Comparison of ENCODE assay signal across 15 cellular contexts in the genomic region with DNA sequence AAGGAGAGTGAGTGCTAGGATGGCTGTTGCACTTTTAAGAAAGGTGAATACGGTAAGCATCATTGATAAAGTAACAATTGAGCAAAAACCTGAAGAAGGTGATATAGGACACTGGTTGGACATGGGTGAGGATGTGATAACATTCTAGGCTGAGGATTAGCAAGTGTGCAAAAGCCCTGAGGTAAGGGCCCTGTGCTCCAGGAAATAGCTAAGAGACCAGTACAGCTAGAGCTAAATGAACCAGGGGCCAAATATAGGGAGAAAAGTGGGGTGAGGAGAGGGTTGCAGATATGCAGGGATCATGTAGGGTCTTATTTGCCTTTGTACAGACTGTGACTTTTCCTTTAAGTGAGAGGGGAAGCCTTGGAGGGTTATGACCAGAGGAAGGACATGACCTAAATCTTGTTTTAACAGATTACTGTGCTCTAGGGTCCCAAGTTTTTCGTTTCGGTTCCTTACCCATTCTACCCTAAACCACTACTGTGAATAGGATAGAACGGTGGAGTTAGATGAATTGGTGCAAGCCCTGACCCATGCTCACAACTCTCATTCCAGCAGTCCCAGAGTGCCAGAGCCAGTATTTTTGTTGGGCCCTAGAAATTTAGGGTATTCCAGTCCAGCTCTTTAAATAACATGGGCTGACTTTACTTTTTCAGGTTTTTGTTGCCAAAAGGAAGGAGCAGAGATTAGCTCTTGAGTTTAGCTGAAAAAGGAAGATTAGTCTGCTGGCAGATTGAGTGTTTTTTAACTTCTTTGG. TPM values are rescaled to one million over a fixed set of nuclear protein-coding genes. Genes with fewer than 3 reads are reported as not detected.
A peak's percentile ranks its signal among the peaks of the same experiment; 100 is the strongest.
DNase-seq lines count a peak whose midpoint lies in the region; ATAC-seq and TF ChIP-seq lines count a peak whose summit lies in the region.
"Had no signal": no experiment of that assay in that cellular context is flagged by ENCODE, and none has a peak within 500 bp of the region (broad histone marks: within the 10 kb centered on the region; RNA-seq: fewer than 3 reads in every experiment).

No MANE protein-coding gene starts in this region.

- H3K27me3 Mint-ChIP-seq in activated naive CD8-positive, alpha-beta T cell = no peaks in the 10 kb centered on the region
- no peaks in the 10 kb centered on the region for H3K27me3 Mint-ChIP-seq in activated naive CD8-positive, alpha-beta T cell treated with anti-CD3 and anti-CD28 coated beads for 36 hours
- no peaks in the 10 kb centered on the region for H3K27me3 Mint-ChIP-seq in chondrocyte (ENCODE audit: low read depth)
- H3K27me3 Mint-ChIP-seq: stimulated activated naive CD8-positive, alpha-beta T cell treated with anti-CD3 and anti-CD28 coated beads, Interleukin-15, amount 100 ng/mL, for 72 hours had no signal

- no peak overlapping the region for H3K4me2 ChIP-seq in mesenchymal stem cell (ENCODE audit: low read length, poor library complexity, severe bottlenecking)

- H3K4me3 Mint-ChIP-seq in activated naive CD8-positive, alpha-beta T cell = no peak overlapping the region
- no peak overlapping the region for H3K4me3 Mint-ChIP-seq in activated naive CD8-positive, alpha-beta T cell treated with anti-CD3 and anti-CD28 coated beads for 36 hours
- H3K4me3 Mint-ChIP-seq in chondrocyte (ENCODE audit: unreplicated experiment) = no peak overlapping the region
- H3K4me3 Mint-ChIP-seq: stimulated activated naive CD8-positive, alpha-beta T cell treated with anti-CD3 and anti-CD28 coated beads, Interleukin-15, amount 100 ng/mL, for 72 hours had no signal

- 100% methylated on average over 1 of the region's 4 CpGs for WGBS in mesenchymal stem cell

- H3K23ac ChIP-seq in mesenchymal stem cell (ENCODE audit: low read length in 2 of 2) = no peak overlapping the region

- no peak overlapping the region for H4K8ac ChIP-seq in mesenchymal stem cell (ENCODE audit: low read length)

- H2BK120ac ChIP-seq in mesenchymal stem cell (ENCODE audit: low read depth, low read length) = no peak overlapping the region

- H3K4me1 ChIP-seq in mesenchymal stem cell (ENCODE audit: control insufficient read depth, insufficient read depth, low read depth, low read length) (peaks cover 3% of the 10 kb centered on the region), upper lobe of right lung (peaks cover 57% of the 10 kb centered on the region)

- H2BK12ac ChIP-seq in mesenchymal stem cell (ENCODE audit: low read length in 2 of 2) = no peak overlapping the region

- TF ChIP-seq CTCF in chondrocyte (IDR thresholded peaks at IDR 0.05) (no peak), upper lobe of right lung (IDR thresholded peaks at IDR 0.05) (no peak)

- H3K79me1 ChIP-seq in mesenchymal stem cell (replicated peaks; ENCODE audit: low read length, poor library complexity, severe bottlenecking) = peaks cover 7% of the 10 kb centered on the region

- intact Hi-C loops in upper lobe of right lung (cut with DNase I) = no loop called here

- H3K27me3 ChIP-seq in mesenchymal stem cell (ENCODE audit: control insufficient read depth in 1 of 2, insufficient read depth in 1 of 2, low read length in 2 of 2) = no peaks in the 10 kb centered on the region
- no peaks in the 10 kb centered on the region for H3K27me3 ChIP-seq in upper lobe of right lung

- ATAC-seq in upper lobe of right lung = peak; percentile 30
- ATAC-seq: stimulated activated naive CD8-positive, alpha-beta T cell treated with anti-CD3 and anti-CD28 coated beads, Interleukin-15, amount 100 ng/mL, for 72 hours had no signal

- peaks cover 76% of the 10 kb centered on the region for H3K4me1 Mint-ChIP-seq in activated naive CD8-positive, alpha-beta T cell (ENCODE audit: low read depth)
- peaks cover 61% of the 10 kb centered on the region for H3K4me1 Mint-ChIP-seq in activated naive CD8-positive, alpha-beta T cell treated with anti-CD3 and anti-CD28 coated beads for 36 hours
- H3K4me1 Mint-ChIP-seq in chondrocyte (ENCODE audit: low read depth) = peaks cover 52% of the 10 kb centered on the region

- H3K4ac ChIP-seq in mesenchymal stem cell (ENCODE audit: low read depth in 1 of 2, low read length in 2 of 2) = no peak overlapping the region

- no peak overlapping the region for H3K14ac ChIP-seq in mesenchymal stem cell (ENCODE audit: low read length in 2 of 2)

- peak overlapping the region in 1 of 2 experiments; percentile 12 for H3K18ac ChIP-seq in mesenchymal stem cell (ENCODE audit: low read depth in 1 of 2, low read length in 2 of 2)

- H2AFZ ChIP-seq in mesenchymal stem cell (ENCODE audit: low read depth, low read length) = no peak overlapping the region

- DNase-seq in activated naive CD8-positive, alpha-beta T cell treated with anti-CD3 and anti-CD28 coated beads for 36 hours = no peak
- no peak for DNase-seq in chondrocyte (ENCODE audit: low spot score)
- DNase-seq in mesenchymal stem cell = no peak
- DNase-seq in upper lobe of right lung = no peak
- no peak for DNase-seq in C1 segment of cervical spinal cord (lab: John Stamatoyannopoulos, UW)
- DNase-seq in cortex of kidney (lab: John Stamatoyannopoulos, UW) = no peak
- DNase-seq in substantia nigra (lab: John Stamatoyannopoulos, UW) = no peak
- DNase-seq: amygdala; NCI-H1417 treated with DMSO at 0.1 percent for 48 hours; stimulated activated CD4-positive, alpha-beta T cell treated with anti-CD3 and anti-CD28 coated beads, Interleukin-2, amount 100 ng/mL, for 48 hours; stimulated activated naive CD8-positive, alpha-beta T cell treated with anti-CD3 and anti-CD28 coated beads, Interleukin-15, amount 100 ng/mL, for 72 hours had no signal

- H3K27ac ChIP-seq in mesenchymal stem cell (ENCODE audit: low read length, poor library complexity, severe bottlenecking) (no peak overlapping the region), upper lobe of right lung (no peak overlapping the region), substantia nigra (ENCODE audit: low read depth, low read length, poor library complexity, severe bottlenecking) (no peak overlapping the region)

- no peaks in the 10 kb centered on the region for H3K9me3 ChIP-seq in mesenchymal stem cell (ENCODE audit: control insufficient read depth, low read length)
- H3K9me3 ChIP-seq in upper lobe of right lung = no peaks in the 10 kb centered on the region

- no peak overlapping the region for H2BK15ac ChIP-seq in mesenchymal stem cell (ENCODE audit: low read depth, poor library complexity, severe bottlenecking)

- no peak overlapping the region for H2AK5ac ChIP-seq in mesenchymal stem cell (ENCODE audit: low read length, severe bottlenecking)

- peak overlapping the region; percentile 37 for H3K27ac Mint-ChIP-seq in activated naive CD8-positive, alpha-beta T cell
- no peak overlapping the region for H3K27ac Mint-ChIP-seq in activated naive CD8-positive, alpha-beta T cell treated with anti-CD3 and anti-CD28 coated beads for 36 hours
- peak overlapping the region; percentile 81 for H3K27ac Mint-ChIP-seq in chondrocyte (ENCODE audit: unreplicated experiment)

- H3K4me3 ChIP-seq in mesenchymal stem cell (ENCODE audit: insufficient read depth in 1 of 2, low read depth in 1 of 2, low read length in 2 of 2) (no peak overlapping the region), upper lobe of right lung (no peak overlapping the region)

- peaks cover 4% of the 10 kb centered on the region for H3K36me3 Mint-ChIP-seq in activated naive CD8-positive, alpha-beta T cell
- H3K36me3 Mint-ChIP-seq in activated naive CD8-positive, alpha-beta T cell treated with anti-CD3 and anti-CD28 coated beads for 36 hours = peaks cover 9% of the 10 kb centered on the region
- no peaks in the 10 kb centered on the region for H3K36me3 Mint-ChIP-seq in chondrocyte (ENCODE audit: low read depth)

- H4K91ac ChIP-seq in mesenchymal stem cell (ENCODE audit: low read length) = no peak overlapping the region

- peak overlapping the region; percentile 32 for H3K9ac ChIP-seq in mesenchymal stem cell (ENCODE audit: low read length)

- no peak overlapping the region for H2BK5ac ChIP-seq in mesenchymal stem cell (ENCODE audit: low read depth, low read length, poor library complexity, severe bottlenecking)

- H3K36me3 ChIP-seq in mesenchymal stem cell (ENCODE audit: control insufficient read depth in 1 of 2, insufficient read depth in 2 of 2, low read depth in 1 of 2, low read length in 2 of 2) (peaks cover 0 to 3% of the 10 kb centered on the region in 2 experiments), upper lobe of right lung (peaks cover 5% of the 10 kb centered on the region)

- H3K9me3 Mint-ChIP-seq in activated naive CD8-positive, alpha-beta T cell (ENCODE audit: low read depth) = no peaks in the 10 kb centered on the region
- H3K9me3 Mint-ChIP-seq in activated naive CD8-positive, alpha-beta T cell treated with anti-CD3 and anti-CD28 coated beads for 36 hours = no peaks in the 10 kb centered on the region
- H3K9me3 Mint-ChIP-seq in chondrocyte (ENCODE audit: low read depth) = no peaks in the 10 kb centered on the region
- H3K9me3 Mint-ChIP-seq: stimulated activated naive CD8-positive, alpha-beta T cell treated with anti-CD3 and anti-CD28 coated beads, Interleukin-15, amount 100 ng/mL, for 72 hours had no signal

RNA-seq across cellular contexts. Expression of a gene that starts 10.7 kb away (rescaled TPM):
- 10 to 100 TPM; 40.7 TPM for total RNA-seq in activated naive CD8-positive, alpha-beta T cell treated with anti-CD3 and anti-CD28 coated beads for 36 hours
- total RNA-seq in chondrocyte (36.5 to 41.1 TPM (median 36.9 TPM) in 3 replicates), upper lobe of right lung (60.6 TPM)
- polyA plus RNA-seq in mesenchymal stem cell (2013, experiment 1 of 2) = 22.9 TPM
- polyA plus RNA-seq in mesenchymal stem cell (2013, experiment 2 of 2) = 23.1 TPM

RNA-seq across cellular contexts. Expression of a gene that starts 13.9 kb away (rescaled TPM):
- under 1 TPM in 1 of 2 experiments, not detected in 1; 0.06 TPM for total RNA-seq in activated naive CD8-positive, alpha-beta T cell treated with anti-CD3 and anti-CD28 coated beads for 36 hours
- total RNA-seq in chondrocyte (0.15 TPM in 1 of 3 replicates, not detected in the others), upper lobe of right lung (0.52 TPM)
- polyA plus RNA-seq in mesenchymal stem cell (2013, experiment 1 of 2) = not detected
- not detected for polyA plus RNA-seq in mesenchymal stem cell (2013, experiment 2 of 2)
- total RNA-seq: epithelial cell of proximal tubule; G401; T-helper 2 cell treated with Interferon-gamma antibody and Interleukin-4, amounts not matched to agents 100 ng/mL and 5 ng/mL, for 36 hours had no signal
